In the genomic region with DNA sequence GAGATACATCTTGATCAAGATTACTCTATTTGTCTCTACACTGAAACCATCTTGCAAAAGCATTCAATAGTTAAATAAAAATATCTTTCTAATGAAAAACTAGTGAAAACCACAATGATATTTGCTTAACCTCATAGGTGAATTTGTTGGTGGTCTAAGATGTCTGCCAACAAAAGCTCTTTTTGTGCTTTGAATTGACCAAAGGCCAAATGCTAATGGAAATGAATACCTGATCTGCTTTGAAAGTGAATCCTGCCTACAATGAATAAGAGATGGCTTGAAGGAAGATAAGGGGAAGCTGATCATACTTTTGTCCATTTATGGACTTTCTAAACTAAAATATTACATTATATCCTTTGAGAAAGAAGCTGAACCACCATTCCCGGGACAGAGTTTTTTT, we compare ENCODE assay signal across 26 cellular contexts.
DNase-seq lines count a peak whose midpoint lies in the region; ATAC-seq lines count a peak whose summit lies in the region.
"Had no signal": no experiment of that assay in that cellular context is flagged by ENCODE, and none has a peak within 500 bp of the region (broad histone marks: within the 10 kb centered on the region; RNA-seq: fewer than 3 reads in every experiment).

No MANE protein-coding gene starts in this region.

- H3K9me3 ChIP-seq in GM23248 (ENCODE audit: low read depth) = no peaks in the 10 kb centered on the region
- no peaks in the 10 kb centered on the region for H3K9me3 ChIP-seq in adipocyte (ENCODE audit: control insufficient read depth, low read length)

- DNase-seq in NCI-H2196 (lab: John Stamatoyannopoulos, UW; ENCODE audit: unreplicated experiment) (peak; percentile 3), NCI-H2196 treated with DMSO at 0.1 percent for 48 hours (lab: John Stamatoyannopoulos, UW; ENCODE audit: unreplicated experiment) (no peak), GM23248 (no peak), adipocyte (ENCODE audit: low read depth) (no peak), kidney glomerular epithelial cell (lab: John Stamatoyannopoulos, UW) (peak; percentile 13), SIG-M5 treated with dmso at 0.1 percent for 504 hours (lab: John Stamatoyannopoulos, UW; ENCODE audit: unreplicated experiment) (no peak)
- DNase-seq: 8988T, C1 segment of cervical spinal cord, DMS53, GDM1, H7, HFFc6, IMR-90, NCI-H1092 treated with DMSO at 0.1 percent for 48 hours, NCI-H1436 treated with DMSO at 0.1 percent for 48 hours, NCI-H2029 treated with DMSO at 0.1 percent for 48 hours, NCI-H524 treated with DMSO at 0.1 percent for 48 hours, NCI-H82, OCI-M1, SHP77, T-cell had no signal

- no peaks in the 10 kb centered on the region for H3F3A ChIP-seq in GM23248 (ENCODE audit: insufficient read depth)

- WGBS in GM23248 (ENCODE audit: low coverage in 1 of 2, low lambda C conversion rate in 2 of 2, missing lambda C conversion rate in 2 of 2), 2 experiments = 10 to 11% methylated on average over 1 of the region's 1 CpG

- no peaks in the 10 kb centered on the region for H3K79me2 ChIP-seq in GM23248 (ENCODE audit: insufficient read depth)

- H3K4me3 ChIP-seq in GM23248 (no peak overlapping the region), adipocyte (ENCODE audit: low read length) (peak overlapping the region; percentile 29)
- H3K4me3 ChIP-seq: SK-N-MC had no signal

- no peaks in the 10 kb centered on the region for H3K27me3 ChIP-seq in GM23248 (replicated peaks; ENCODE audit: insufficient read depth)
- no peaks in the 10 kb centered on the region for H3K27me3 ChIP-seq in adipocyte (replicated peaks; ENCODE audit: control insufficient read depth, insufficient read depth, low read length)

- ATAC-seq in HG03520 (IDR thresholded peaks at IDR 0.05; ENCODE audit: unreplicated experiment) (no peak), HG03196 (IDR thresholded peaks at IDR 0.05; ENCODE audit: unreplicated experiment) (no peak)
- ATAC-seq: T-cell had no signal

- no peaks in the 10 kb centered on the region for H4K20me1 ChIP-seq in GM23248 (ENCODE audit: insufficient read depth)

- H3K4me1 ChIP-seq in GM23248 (ENCODE audit: insufficient read depth) (peaks cover 6% of the 10 kb centered on the region; the same call in 1 of the 2 replicates), adipocyte (ENCODE audit: control insufficient read depth, insufficient read depth, low read length) (peaks cover 26% of the 10 kb centered on the region)

- H3K9ac ChIP-seq in GM23248 (no peak overlapping the region), adipocyte (ENCODE audit: low read length) (peak overlapping the region; percentile 33)
- H3K9ac ChIP-seq: KMS-11 had no signal

- no peaks in the 10 kb centered on the region for H3K36me3 ChIP-seq in GM23248 (ENCODE audit: low read depth)
- no peaks in the 10 kb centered on the region for H3K36me3 ChIP-seq in adipocyte (ENCODE audit: control insufficient read depth, insufficient read depth, low read length, severe bottlenecking)

- 0 out of 2 replicates have a peak overlapping the region, but pooled peaks have one; percentile 13 for H2AFZ ChIP-seq in GM23248

- H3K27ac ChIP-seq in GM23248 = no peak overlapping the region
- H3K27ac ChIP-seq: HL-60, KMS-11, SK-N-MC had no signal

- no peak overlapping the region for H3K4me2 ChIP-seq in GM23248 (ENCODE audit: unreplicated experiment)
- H3K4me2 ChIP-seq: KMS-11 had no signal

- in situ Hi-C loops in GM23248 (cut with MboI) = no loop called here

- no peaks in the 10 kb centered on the region for H3K9me2 ChIP-seq in GM23248 (ENCODE audit: insufficient read depth)

Comparison
In these comparisons a context has a peak if more than half of its experiments do, and no peak if none do; other contexts are left out.
1. DNase-seq: peak in NCI-H2196 (single experiment) and kidney glomerular epithelial cell (single experiment); none in NCI-H2196 treated with DMSO at 0.1 percent for 48 hours (single experiment), GM23248 (single experiment), adipocyte (single experiment) and SIG-M5 treated with dmso at 0.1 percent for 504 hours (single experiment).